ENCODE assay signal across 15 cellular contexts in genomic region chr13:43119206-43119605, GRCh38.
DNase-seq lines count a peak whose midpoint lies in the region; ATAC-seq and TF ChIP-seq lines count a peak whose summit lies in the region.
"Had no signal": no experiment of that assay in that cellular context is flagged by ENCODE, and none has a peak within 500 bp of the region (broad histone marks: within the 10 kb centered on the region; RNA-seq: fewer than 3 reads in every experiment).

No MANE protein-coding gene starts in this region.

- H3K27me3 ChIP-seq in cardiac muscle cell (no peaks in the 10 kb centered on the region), right atrium auricular region (no peaks in the 10 kb centered on the region), mesendoderm (ENCODE audit: insufficient read depth, low read length, poor library complexity) (no peaks in the 10 kb centered on the region), mammary epithelial cell (ENCODE audit: insufficient read depth, low read length) (no peaks in the 10 kb centered on the region)
- H3K27me3 ChIP-seq: BLaER1 had no signal

- H2BK120ac ChIP-seq in mesendoderm (ENCODE audit: low read depth, low read length), result no peak overlapping the region

- no peak overlapping the region for H2AFZ ChIP-seq in mammary epithelial cell (ENCODE audit: low read depth, low read length)

- CTCF ChIA-PET in mammary epithelial cell (lab: Charles Lee; ENCODE audit: low non-redundant PET), result no interaction called here

- H3K4ac ChIP-seq in mesendoderm (ENCODE audit: low read depth, low read length), result peak overlapping the region; percentile 56

- H3K18ac ChIP-seq in mesendoderm (ENCODE audit: low read length), result peak overlapping the region; percentile 19

- in situ Hi-C loops in mammary epithelial cell (cut with MboI; ENCODE audit: low sequenced_read_pairs in 2 of 2), result no loop called here

- no peaks in the 10 kb centered on the region for H3K79me2 ChIP-seq in mesendoderm (ENCODE audit: control insufficient read depth, insufficient read depth, low read length)
- H3K79me2 ChIP-seq in mammary epithelial cell (ENCODE audit: insufficient read depth, low read length), result no peaks in the 10 kb centered on the region

- no peaks in the 10 kb centered on the region for H3K36me3 Mint-ChIP-seq in type B pancreatic cell
- H3K36me3 Mint-ChIP-seq: CD8-positive, alpha-beta memory T cell had no signal

- H3K4me1 ChIP-seq in cardiac muscle cell (ENCODE audit: low read depth), result peaks cover 19% of the 10 kb centered on the region
- H3K4me1 ChIP-seq in right atrium auricular region, result no peaks in the 10 kb centered on the region
- peaks cover 6% of the 10 kb centered on the region for H3K4me1 ChIP-seq in mesendoderm (ENCODE audit: control insufficient read depth, low read depth, low read length)
- no peaks in the 10 kb centered on the region for H3K4me1 ChIP-seq in mammary epithelial cell (ENCODE audit: insufficient read depth, low read length)
- H3K4me1 ChIP-seq: BLaER1 had no signal

- no peak for DNase-seq in cardiac muscle cell (ENCODE audit: low read depth in 1 of 2, low spot score in 1 of 2)
- DNase-seq in right atrium auricular region (ENCODE audit: low spot score), result no peak
- DNase-seq in ecto neural progenitor cell (ENCODE audit: low spot score), result peak; percentile 65
- DNase-seq in mesendoderm, result no peak
- DNase-seq in type B pancreatic cell (ENCODE audit: extremely low spot score, unreplicated experiment), result no peak
- no peak for DNase-seq in H4 (ENCODE audit: low spot score)
- DNase-seq in sciatic nerve (ENCODE audit: low spot score), result no peak
- DNase-seq in mammary epithelial cell, result no peak
- DNase-seq: AML-193; Caco-2; CD8-positive, alpha-beta memory T cell; DND-41; GF-D8 had no signal

- peak overlapping the region; percentile 69 for H3K27ac Mint-ChIP-seq in type B pancreatic cell
- H3K27ac Mint-ChIP-seq: CD8-positive, alpha-beta memory T cell had no signal

- no peak overlapping the region for H4K5ac ChIP-seq in mesendoderm (ENCODE audit: low read length)

- H3K4me2 ChIP-seq in mesendoderm (ENCODE audit: low read length), result no peak overlapping the region
- no peak overlapping the region for H3K4me2 ChIP-seq in mammary epithelial cell (ENCODE audit: insufficient read depth, low read depth, low read length)
- H3K4me2 ChIP-seq: BLaER1 had no signal

- no peaks in the 10 kb centered on the region for H3K9me3 Mint-ChIP-seq in type B pancreatic cell
- H3K9me3 Mint-ChIP-seq: CD8-positive, alpha-beta memory T cell had no signal

- H3K9ac ChIP-seq in mesendoderm (ENCODE audit: low read length) (no peak overlapping the region), mammary epithelial cell (ENCODE audit: insufficient read depth, low read length) (no peak overlapping the region)
- H3K9ac ChIP-seq: BLaER1 had no signal

- H3K4me3 ChIP-seq in cardiac muscle cell (no peak overlapping the region), right atrium auricular region (no peak overlapping the region), mesendoderm (ENCODE audit: low read length) (no peak overlapping the region), mammary epithelial cell (replicated peaks in 1 of 3; ENCODE audit: insufficient read depth in 1 of 3, low read depth in 2 of 3, low read length in 3 of 3) (no peak overlapping the region)
- H3K4me3 ChIP-seq: BLaER1 had no signal

- TF ChIP-seq CTCF in cardiac muscle cell (IDR thresholded peaks at IDR 0.05; ENCODE audit: low read depth, low read length) (no peak), right atrium auricular region (IDR thresholded peaks at IDR 0.05) (no peak), type B pancreatic cell (conservative IDR thresholded peaks at IDR 0.05) (no peak), mammary epithelial cell (conservative IDR thresholded peaks at IDR 0.05 in 1 of 2, IDR thresholded peaks at IDR 0.05 in 1 of 2; ENCODE audit: extremely low read depth in 1 of 2, insufficient read depth in 1 of 2, low read depth in 1 of 2, low read length in 2 of 2) (no peak)

- no peak overlapping the region for H3K23ac ChIP-seq in mesendoderm (ENCODE audit: low read length)

- no CpG with 5 or more reads among the region's 6 CpGs for WGBS in mesendoderm (ENCODE audit: extremely low coverage, insufficient coverage, low lambda C conversion rate)
- whole genome bisulfite sequencing in mammary epithelial cell (ENCODE audit: low coverage, missing lambda C conversion rate), result 92% methylated on average over 6 of the region's 6 CpGs

- no peak overlapping the region for H2AK5ac ChIP-seq in mesendoderm (ENCODE audit: low read length)

- peaks cover 17% of the 10 kb centered on the region for H3K4me1 Mint-ChIP-seq in type B pancreatic cell (ENCODE audit: unreplicated experiment)
- H3K4me1 Mint-ChIP-seq: CD8-positive, alpha-beta memory T cell had no signal

- H3K56ac ChIP-seq in mesendoderm (ENCODE audit: low read length), result peak overlapping the region; percentile 69

- ATAC-seq in sciatic nerve, result no peak

- BruUV-seq in mammary epithelial cell (replicated peaks; lab: Mats Ljungman, UMichigan), result no TSS peak

- H3K27me3 Mint-ChIP-seq in type B pancreatic cell, result no peaks in the 10 kb centered on the region

- H4K8ac ChIP-seq in mesendoderm (ENCODE audit: low read depth, low read length), result no peak overlapping the region

- H3K4me3 Mint-ChIP-seq in type B pancreatic cell, result no peak overlapping the region
- H3K4me3 Mint-ChIP-seq: CD8-positive, alpha-beta memory T cell had no signal

- dilution Hi-C loops in mammary epithelial cell (cut with HindIII; ENCODE audit: low sequenced_read_pairs), result no loop called here

- H3K27ac ChIP-seq in cardiac muscle cell (peak overlapping the region; percentile 11), right atrium auricular region (no peak overlapping the region), mesendoderm (ENCODE audit: low read depth, low read length) (no peak overlapping the region), mammary epithelial cell (ENCODE audit: insufficient read depth, low read depth, low read length) (no peak overlapping the region)
- H3K27ac ChIP-seq: 22Rv1, BLaER1 had no signal

- H3K9me3 ChIP-seq in cardiac muscle cell (ENCODE audit: low read depth) (no peaks in the 10 kb centered on the region), right atrium auricular region (no peaks in the 10 kb centered on the region), mammary epithelial cell (replicated peaks; ENCODE audit: insufficient read depth, low read length) (no peaks in the 10 kb centered on the region)
- H3K9me3 ChIP-seq: BLaER1, Caco-2 had no signal

- no peaks in the 10 kb centered on the region for H3K79me1 ChIP-seq in mesendoderm (ENCODE audit: low read length)

- H3K36me3 ChIP-seq in cardiac muscle cell, result no peaks in the 10 kb centered on the region
- no peaks in the 10 kb centered on the region for H3K36me3 ChIP-seq in right atrium auricular region
- H3K36me3 ChIP-seq in mesendoderm (ENCODE audit: control insufficient read depth, insufficient read depth, low read length), result no peaks in the 10 kb centered on the region
- no peaks in the 10 kb centered on the region for H3K36me3 ChIP-seq in mammary epithelial cell (ENCODE audit: insufficient read depth, low read length)
- H3K36me3 ChIP-seq: BLaER1 had no signal

- no peak overlapping the region for H2BK15ac ChIP-seq in mesendoderm (replicated peaks; ENCODE audit: low read depth)

- no peaks in the 10 kb centered on the region for H4K20me1 ChIP-seq in mammary epithelial cell (ENCODE audit: insufficient read depth, low read length)
- H4K20me1 ChIP-seq: BLaER1 had no signal

- intact Hi-C loops in sciatic nerve (cut with DNase I) (loop anchor here (5.0 kb wide), 1 partner anchor 178 kb away; no protein-coding TSS in a partner anchor), mammary epithelial cell (cut with micrococcal nuclease) (no loop called here)

- peak overlapping the region; percentile 17 for H2BK5ac ChIP-seq in mesendoderm (ENCODE audit: low read length)
